Comparison of ENCODE assay signal across 31 cellular contexts in the genomic region with DNA sequence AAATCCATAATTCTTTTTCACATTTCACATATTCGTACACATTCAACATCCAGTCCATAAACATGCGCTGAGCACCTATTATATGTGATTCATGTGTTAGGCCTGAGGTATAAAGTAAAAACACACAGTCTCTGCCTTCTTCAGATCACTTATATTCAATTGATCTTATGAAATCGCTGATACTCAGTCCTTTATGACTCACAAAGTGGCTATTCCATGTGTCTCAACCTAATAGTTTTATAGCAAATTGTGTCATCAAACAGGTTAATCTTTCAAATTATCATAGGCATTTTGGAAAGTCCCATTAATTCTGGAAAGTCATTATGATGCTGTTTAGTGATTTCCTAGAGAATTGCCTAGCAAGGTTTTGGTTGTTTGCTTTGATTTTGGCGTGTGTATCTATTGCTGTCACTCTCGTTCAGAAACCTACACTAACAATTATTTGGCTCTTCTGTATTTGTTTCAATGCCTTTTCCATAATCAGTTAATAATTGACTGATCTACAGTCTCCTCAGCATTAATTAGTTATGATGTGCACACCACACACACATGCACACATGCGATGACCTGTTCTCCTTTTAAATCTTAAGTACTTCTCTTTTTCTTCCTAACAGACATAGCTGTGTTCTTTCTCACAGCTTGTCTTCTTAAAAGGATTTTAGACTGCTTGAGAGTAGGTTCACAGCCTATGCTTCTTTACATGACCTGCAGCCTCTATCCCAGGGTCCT.
"Had no signal": no experiment of that assay in that cellular context is flagged by ENCODE, and none has a peak within 500 bp of the region (broad histone marks: within the 10 kb centered on the region; RNA-seq: fewer than 3 reads in every experiment).

No MANE protein-coding gene starts in this region.

- H3K9me3 Mint-ChIP-seq: activated CD4-positive, alpha-beta memory T cell treated with anti-CD3 and anti-CD28 coated beads, Interleukin-2, amount 10 ng/mL, durations not matched to agents 7 days and 5 days; activated CD4-positive, alpha-beta T cell treated with anti-CD3 and anti-CD28 coated beads, Interleukin-2, amount 10 ng/mL, durations not matched to agents 7 days and 5 days; activated naive CD4-positive, alpha-beta T cell treated with anti-CD3 and anti-CD28 coated beads, Interleukin-2, amount 10 ng/mL, durations not matched to agents 7 days and 5 days; activated naive CD8-positive, alpha-beta T cell treated with anti-CD3 and anti-CD28 coated beads, Interleukin-2, amount 10 ng/mL, durations not matched to agents 7 days and 5 days; activated T-cell treated with anti-CD3 and anti-CD28 coated beads, Interleukin-2, amount 50 U/mL, for 24 hours; endodermal cell; neural progenitor cell; WTC11 had no signal

- DNase-seq: activated CD4-positive, alpha-beta memory T cell treated with anti-CD3 and anti-CD28 coated beads, Interleukin-2, amount 10 ng/mL, durations not matched to agents 7 days and 5 days; activated CD4-positive, alpha-beta T cell treated with anti-CD3 and anti-CD28 coated beads for 1 hour; activated CD4-positive, alpha-beta T cell treated with anti-CD3 and anti-CD28 coated beads, Interleukin-2, amount 10 ng/mL, durations not matched to agents 7 days and 5 days; activated CD8-positive, alpha-beta memory T cell treated with anti-CD3 and anti-CD28 coated beads, Interleukin-2, amount 50 U/mL, for 48 hours; activated gamma-delta T cell; activated naive CD4-positive, alpha-beta T cell treated with anti-CD3 and anti-CD28 coated beads, Interleukin-2, amount 10 ng/mL, durations not matched to agents 7 days and 5 days; activated naive CD8-positive, alpha-beta T cell treated with anti-CD3 and anti-CD28 coated beads, Interleukin-2, amount 10 ng/mL, durations not matched to agents 7 days and 5 days; activated T-cell treated with anti-CD3 and anti-CD28 coated beads, Interleukin-2, amount 50 U/mL, for 24 hours; amniotic stem cell; brain microvascular endothelial cell; caudate nucleus; endodermal cell; gastrocnemius medialis; glutamatergic neuron; left ventricle myocardium superior; midbrain; naive thymus-derived CD8-positive, alpha-beta T cell; right lobe of liver; stimulated activated CD4-positive, alpha-beta T cell treated with anti-CD3 and anti-CD28 coated beads, Interleukin-12 subunit alpha, Interleukin-12 subunit beta, amount 100 ng/mL, for 4 hours; stimulated activated CD4-positive, alpha-beta T cell treated with anti-CD3 and anti-CD28 coated beads, Interleukin-4, amount 100 ng/mL, for 1 hour; stimulated activated naive CD8-positive, alpha-beta T cell treated with anti-CD3 and anti-CD28 coated beads, Interleukin-15, Interleukin-2, amounts not matched to agents 100 U/mL and 50 U/mL, for 24 hours; SW 1271; T-helper 17 cell; T1000; uterus had no signal

- H3K36me3 ChIP-seq: brain microvascular endothelial cell, gastrocnemius medialis, neural progenitor cell, right lobe of liver, thoracic aorta, uterus had no signal

- H3K27me3 ChIP-seq: brain microvascular endothelial cell, gastrocnemius medialis, neural progenitor cell, right lobe of liver, uterus had no signal

- ATAC-seq: gastrocnemius medialis; left ventricle myocardium superior; naive thymus-derived CD8-positive, alpha-beta T cell; right lobe of liver; stimulated activated naive CD8-positive, alpha-beta T cell treated with anti-CD3 and anti-CD28 coated beads, Interleukin-15, Interleukin-2, amounts not matched to agents 100 U/mL and 50 U/mL, for 24 hours; T-helper 17 cell; WTC11 had no signal

- FAIRE-seq: astrocyte, islet of Langerhans had no signal

- H3K9me3 ChIP-seq: gastrocnemius medialis, right lobe of liver, thoracic aorta, uterus had no signal

- H3K4me1 ChIP-seq: gastrocnemius medialis, right lobe of liver, uterus had no signal

- H3K4me1 Mint-ChIP-seq: activated CD4-positive, alpha-beta memory T cell treated with anti-CD3 and anti-CD28 coated beads, Interleukin-2, amount 10 ng/mL, durations not matched to agents 7 days and 5 days; activated CD4-positive, alpha-beta T cell treated with anti-CD3 and anti-CD28 coated beads, Interleukin-2, amount 10 ng/mL, durations not matched to agents 7 days and 5 days; activated naive CD4-positive, alpha-beta T cell treated with anti-CD3 and anti-CD28 coated beads, Interleukin-2, amount 10 ng/mL, durations not matched to agents 7 days and 5 days; activated naive CD8-positive, alpha-beta T cell treated with anti-CD3 and anti-CD28 coated beads, Interleukin-2, amount 10 ng/mL, durations not matched to agents 7 days and 5 days; naive thymus-derived CD8-positive, alpha-beta T cell; T-helper 17 cell; WTC11 had no signal

- H3K27ac Mint-ChIP-seq: activated CD4-positive, alpha-beta memory T cell treated with anti-CD3 and anti-CD28 coated beads, Interleukin-2, amount 10 ng/mL, durations not matched to agents 7 days and 5 days; activated CD4-positive, alpha-beta T cell treated with anti-CD3 and anti-CD28 coated beads, Interleukin-2, amount 10 ng/mL, durations not matched to agents 7 days and 5 days; activated naive CD4-positive, alpha-beta T cell treated with anti-CD3 and anti-CD28 coated beads, Interleukin-2, amount 10 ng/mL, durations not matched to agents 7 days and 5 days; activated naive CD8-positive, alpha-beta T cell treated with anti-CD3 and anti-CD28 coated beads, Interleukin-2, amount 10 ng/mL, durations not matched to agents 7 days and 5 days; activated T-cell treated with anti-CD3 and anti-CD28 coated beads, Interleukin-2, amount 50 U/mL, for 24 hours; endodermal cell; naive thymus-derived CD8-positive, alpha-beta T cell; neural progenitor cell; T-helper 17 cell; WTC11 had no signal

- H3K27me3 Mint-ChIP-seq: activated CD4-positive, alpha-beta memory T cell treated with anti-CD3 and anti-CD28 coated beads, Interleukin-2, amount 10 ng/mL, durations not matched to agents 7 days and 5 days; activated CD4-positive, alpha-beta T cell treated with anti-CD3 and anti-CD28 coated beads, Interleukin-2, amount 10 ng/mL, durations not matched to agents 7 days and 5 days; activated naive CD4-positive, alpha-beta T cell treated with anti-CD3 and anti-CD28 coated beads, Interleukin-2, amount 10 ng/mL, durations not matched to agents 7 days and 5 days; activated naive CD8-positive, alpha-beta T cell treated with anti-CD3 and anti-CD28 coated beads, Interleukin-2, amount 10 ng/mL, durations not matched to agents 7 days and 5 days; activated T-cell treated with anti-CD3 and anti-CD28 coated beads, Interleukin-2, amount 50 U/mL, for 24 hours; T-helper 17 cell had no signal

- H3K27ac ChIP-seq: brain microvascular endothelial cell, epithelial cell of prostate, gastrocnemius medialis, neural progenitor cell, right lobe of liver, thoracic aorta, uterus had no signal

- H3K36me3 Mint-ChIP-seq: activated naive CD4-positive, alpha-beta T cell treated with anti-CD3 and anti-CD28 coated beads, Interleukin-2, amount 10 ng/mL, durations not matched to agents 7 days and 5 days; activated naive CD8-positive, alpha-beta T cell treated with anti-CD3 and anti-CD28 coated beads, Interleukin-2, amount 10 ng/mL, durations not matched to agents 7 days and 5 days; naive thymus-derived CD8-positive, alpha-beta T cell; neural progenitor cell; WTC11 had no signal

- H3K4me3 ChIP-seq: gastrocnemius medialis, neural progenitor cell, right lobe of liver, thoracic aorta, uterus had no signal

- H3K4me3 Mint-ChIP-seq: activated CD4-positive, alpha-beta memory T cell treated with anti-CD3 and anti-CD28 coated beads, Interleukin-2, amount 10 ng/mL, durations not matched to agents 7 days and 5 days; activated CD4-positive, alpha-beta T cell treated with anti-CD3 and anti-CD28 coated beads, Interleukin-2, amount 10 ng/mL, durations not matched to agents 7 days and 5 days; activated naive CD4-positive, alpha-beta T cell treated with anti-CD3 and anti-CD28 coated beads, Interleukin-2, amount 10 ng/mL, durations not matched to agents 7 days and 5 days; activated naive CD8-positive, alpha-beta T cell treated with anti-CD3 and anti-CD28 coated beads, Interleukin-2, amount 10 ng/mL, durations not matched to agents 7 days and 5 days; activated T-cell treated with anti-CD3 and anti-CD28 coated beads, Interleukin-2, amount 50 U/mL, for 24 hours; endodermal cell; naive thymus-derived CD8-positive, alpha-beta T cell; neural progenitor cell; T-helper 17 cell; WTC11 had no signal
